In genomic region chr2:17518212-17519154, GRCh38 we compare ENCODE assay signal across 8 cellular contexts.
A peak's percentile ranks its signal among the peaks of the same experiment; 100 is the strongest.
DNase-seq lines count a peak whose midpoint lies in the region; ATAC-seq and TF ChIP-seq lines count a peak whose summit lies in the region.

Gene RAD51AP2 (minus strand): TSS chr2:17518440. CDS start chr2:17518415, 25 bp downstream.

- peak; percentile 95 for ATAC-seq in HG03045 (IDR thresholded peaks at IDR 0.05; ENCODE audit: unreplicated experiment)

- H3K4me3 ChIP-seq in brain microvascular endothelial cell (ENCODE audit: low read depth, low read length) (peak within 1 kb of the TSS; percentile 60), skin epidermis (peak within 1 kb of the TSS; percentile 21 to 41 (median 31))

- peak; percentile 4 for DNase-seq in CMK (ENCODE audit: low read depth)
- peak; percentile 45 for DNase-seq in NCI-H524 treated with DMSO at 0.1 percent for 48 hours (lab: John Stamatoyannopoulos, UW)
- peak; percentile 89 for DNase-seq in brain microvascular endothelial cell
- DNase-seq in iPS-NIHi11 (ENCODE audit: low spot score) = peak; percentile 88
- DNase-seq in DMS153 (lab: John Stamatoyannopoulos, UW) = no peak

- no peaks in the 10 kb centered on the region for H3K36me3 ChIP-seq in brain microvascular endothelial cell (replicated peaks)

- TF ChIP-seq POLR2A in GM18951 (IDR thresholded peaks at IDR 0.05; ENCODE audit: extremely low read depth, insufficient read depth, insufficient read length) = peak; percentile 55

- H3K27ac ChIP-seq in brain microvascular endothelial cell (peak within 1 kb of the TSS; percentile 44), skin epidermis (peak within 1 kb of the TSS in 8 of 21 experiments; percentile 11 to 66 (median 28))

- no peaks in the 10 kb centered on the region for H3K27me3 ChIP-seq in brain microvascular endothelial cell (replicated peaks)

- TF ChIP-seq CTCF in brain microvascular endothelial cell (IDR thresholded peaks at IDR 0.05; ENCODE audit: low read depth, low read length, missing control alignments) = no peak

- in situ Hi-C loops in GM18951 (cut with MboI; ENCODE audit: low sequenced_read_pairs, unreplicated experiment) (no loop called here), brain microvascular endothelial cell (cut with HindIII; ENCODE audit: low pct_ligation_motif_present, low sequenced_read_pairs) (no loop called here)
